ENCODE assay signal across 1 cellular context in genomic region chr17:40312893-40313659, GRCh38.
A peak's percentile ranks its signal among the peaks of the same experiment; 100 is the strongest.
TF ChIP-seq lines count a peak whose summit lies in the region.

No MANE protein-coding gene starts in this region.

TF ChIP-seq in GM12878, 131 proteins besides CTCF, POLR2A, EP300 and RAD21:
- TF ChIP-seq ZNF24 (IDR thresholded peaks at IDR 0.05) (no peak), BMI1 (IDR thresholded peaks at IDR 0.05; ENCODE audit: borderline replicate concordance) (peak; percentile 54; the same call in 1 of the 2 replicates), MAX (IDR thresholded peaks at IDR 0.05; ENCODE audit: low read depth, low read length) (no peak), TARDBP (IDR thresholded peaks at IDR 0.05; ENCODE audit: borderline replicate concordance) (no peak), BRCA1 (IDR thresholded peaks at IDR 0.05; ENCODE audit: low read depth, low read length) (no peak), CHD2 (IDR thresholded peaks at IDR 0.05; ENCODE audit: borderline replicate concordance, low read depth, low read length) (no peak)
